1 cellular context compared by ENCODE assay signal in genomic region chr3:178342111-178342510, GRCh38.
TF ChIP-seq lines count a peak whose summit lies in the region.

No MANE protein-coding gene starts in this region.

TF ChIP-seq in WTC11, 78 proteins besides CTCF, POLR2A, EP300 and RAD21 (continued from another document):
- TF ChIP-seq ARID4B (CRISPR knock-in tag; IDR thresholded peaks at IDR 0.05; ENCODE audit: borderline replicate concordance) (no peak), ZNF232 (CRISPR knock-in tag; IDR thresholded peaks at IDR 0.05) (no peak), ZNF138 (CRISPR knock-in tag; conservative IDR thresholded peaks at IDR 0.05) (no peak), GABPB1 (CRISPR knock-in tag; IDR thresholded peaks at IDR 0.05) (no peak), ZNF396 (CRISPR knock-in tag; IDR thresholded peaks at IDR 0.05; ENCODE audit: borderline replicate concordance) (no peak), NFE2L1 (CRISPR knock-in tag; IDR thresholded peaks at IDR 0.05) (no peak), HMGXB4 (CRISPR knock-in tag; IDR thresholded peaks at IDR 0.05) (no peak)
- TF ChIP-seq, protein P1, sequence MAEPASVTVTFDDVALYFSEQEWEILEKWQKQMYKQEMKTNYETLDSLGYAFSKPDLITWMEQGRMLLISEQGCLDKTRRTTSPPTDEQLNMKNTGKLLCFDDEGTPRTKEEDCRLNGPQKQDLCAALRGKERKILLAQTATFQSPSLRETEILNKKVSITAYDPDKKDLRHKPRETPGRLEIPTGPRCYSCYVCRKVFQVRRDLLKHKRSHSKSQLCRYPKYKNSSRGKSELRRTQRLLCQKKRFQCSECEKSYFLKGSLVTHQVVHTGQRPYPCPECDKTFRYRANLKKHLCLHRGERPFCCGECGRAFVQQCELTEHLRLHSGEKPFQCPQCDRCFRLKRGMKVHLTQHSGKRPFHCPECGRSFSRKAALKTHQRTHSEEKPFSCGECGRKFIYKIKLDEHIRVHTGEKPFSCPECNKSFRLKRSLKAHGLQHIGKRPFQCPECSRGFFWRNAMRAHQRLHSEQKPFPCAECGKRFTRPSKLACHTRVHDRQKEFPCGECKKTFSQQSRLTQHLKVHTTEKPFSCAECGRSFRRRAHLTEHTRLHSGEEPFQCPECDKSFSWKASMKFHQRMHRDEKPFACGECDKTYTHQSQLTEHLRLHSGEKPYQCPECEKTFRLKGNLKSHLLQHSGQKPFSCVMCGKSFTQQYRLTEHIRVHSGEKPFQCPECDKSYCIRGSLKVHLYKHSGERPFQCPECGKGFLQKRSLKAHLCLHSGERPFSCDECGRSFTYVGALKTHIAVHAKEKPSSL (CRISPR knock-in tag; conservative IDR thresholded peaks at IDR 0.05), result no peak
